Comparison of ENCODE assay signal across 22 cellular contexts in genomic region chr11:73649206-73649605, GRCh38. TPM values are rescaled to one million over a fixed set of nuclear protein-coding genes. Genes with fewer than 3 reads are reported as not detected.
DNase-seq lines count a peak whose midpoint lies in the region; ATAC-seq and TF ChIP-seq lines count a peak whose summit lies in the region.
"Had no signal": no experiment of that assay in that cellular context is flagged by ENCODE, and none has a peak within 500 bp of the region (broad histone marks: within the 10 kb centered on the region; RNA-seq: fewer than 3 reads in every experiment).

No MANE protein-coding gene starts in this region.

- no peak for ATAC-seq in GM21723 (IDR thresholded peaks at IDR 0.05; ENCODE audit: unreplicated experiment)
- ATAC-seq: activated CD8-positive, alpha-beta T cell treated with anti-CD3 and anti-CD28 coated beads for 36 hours; activated naive CD8-positive, alpha-beta T cell treated with anti-CD3 and anti-CD28 coated beads, Interleukin-2, amount 50 U/mL, for 24 hours; GM12878; heart left ventricle; lower lobe of right lung; psoas muscle; stimulated activated naive CD8-positive, alpha-beta T cell treated with anti-CD3 and anti-CD28 coated beads, Interleukin-15, amount 100 ng/mL, for 72 hours had no signal

- no peak for TF ChIP-seq CTCF in DOHH2 (IDR thresholded peaks at IDR 0.05; ENCODE audit: low read depth, low read length, poor library complexity, severe bottlenecking)
- TF ChIP-seq CTCF in dorsolateral prefrontal cortex (IDR thresholded peaks at IDR 0.05 in 54 of 56, conservative IDR thresholded peaks at IDR 0.05 in 2 of 56; ENCODE audit: low read depth in 1 of 56, partially characterized antibody in 56 of 56): no peak
- no peak for TF ChIP-seq CTCF in progenitor cell of endocrine pancreas (IDR thresholded peaks at IDR 0.05; ENCODE audit: unreplicated experiment)

- no peaks in the 10 kb centered on the region for H3K79me2 ChIP-seq in DOHH2 (ENCODE audit: control insufficient read depth, low read length)

- peak overlapping the region; percentile 48 to 96 (median 69); a peak in 21 of 22 replicates for H3K4me2 ChIP-seq in BLaER1 treated with 17β-estradiol and CSF1 and Interleukin-3, amounts not matched to agents 10 nM and 100 nM
- H3K4me2 ChIP-seq in DOHH2 (ENCODE audit: low read length): peak overlapping the region; percentile 38

- H3K4me1 Mint-ChIP-seq in progenitor cell of endocrine pancreas (ENCODE audit: low read depth): peaks cover 67% of the 10 kb centered on the region

- H3K9me2 ChIP-seq in DOHH2 (replicated peaks; ENCODE audit: control insufficient read depth, low read length): no peaks in the 10 kb centered on the region

- no peaks in the 10 kb centered on the region for H4K20me1 ChIP-seq in BLaER1 treated with 17β-estradiol and CSF1 and Interleukin-3, amounts not matched to agents 10 nM and 100 nM
- H4K20me1 ChIP-seq in DOHH2 (ENCODE audit: control insufficient read depth, insufficient read depth, low read depth, low read length): no peaks in the 10 kb centered on the region

- H3K36me3 Mint-ChIP-seq in progenitor cell of endocrine pancreas (ENCODE audit: insufficient read depth): peaks cover 5% of the 10 kb centered on the region

- H3K27me3 Mint-ChIP-seq in progenitor cell of endocrine pancreas: peaks cover 12% of the 10 kb centered on the region
- H3K27me3 Mint-ChIP-seq: activated CD8-positive, alpha-beta T cell treated with anti-CD3 and anti-CD28 coated beads for 36 hours; activated naive CD8-positive, alpha-beta T cell treated with anti-CD3 and anti-CD28 coated beads, Interleukin-2, amount 50 U/mL, for 24 hours; stimulated activated naive CD8-positive, alpha-beta T cell treated with anti-CD3 and anti-CD28 coated beads, Interleukin-15, amount 100 ng/mL, for 72 hours had no signal

- 0 out of 22 replicates have a peak overlapping the region, but pooled peaks of 1 of the 11 experiments have one; percentile 12 for H3K9ac ChIP-seq in BLaER1 treated with 17β-estradiol and CSF1 and Interleukin-3, amounts not matched to agents 10 nM and 100 nM

- H3F3A ChIP-seq in DOHH2 (ENCODE audit: control insufficient read depth, insufficient read depth): no peaks in the 10 kb centered on the region

- H3K4me3 Mint-ChIP-seq in progenitor cell of endocrine pancreas (ENCODE audit: low read depth): peak overlapping the region; percentile 58
- H3K4me3 Mint-ChIP-seq: activated CD8-positive, alpha-beta T cell treated with anti-CD3 and anti-CD28 coated beads for 36 hours; activated naive CD8-positive, alpha-beta T cell treated with anti-CD3 and anti-CD28 coated beads, Interleukin-2, amount 50 U/mL, for 24 hours; stimulated activated naive CD8-positive, alpha-beta T cell treated with anti-CD3 and anti-CD28 coated beads, Interleukin-15, amount 100 ng/mL, for 72 hours had no signal

- no peaks in the 10 kb centered on the region for H3K27me3 ChIP-seq in BLaER1 treated with 17β-estradiol and CSF1 and Interleukin-3, amounts not matched to agents 10 nM and 100 nM
- H3K27me3 ChIP-seq in DOHH2 (ENCODE audit: control insufficient read depth, low read length) (peaks cover 15% of the 10 kb centered on the region), dorsolateral prefrontal cortex (no peaks in the 10 kb centered on the region)
- H3K27me3 ChIP-seq: transverse colon had no signal

- no peak overlapping the region for H3K4me3 ChIP-seq in BLaER1 treated with 17β-estradiol and CSF1 and Interleukin-3, amounts not matched to agents 10 nM and 100 nM
- H3K4me3 ChIP-seq in DOHH2 (ENCODE audit: low read length): no peak overlapping the region
- peak overlapping the region in 56 of 59 donors; percentile 5 to 94 (median 70) for H3K4me3 ChIP-seq in dorsolateral prefrontal cortex
- H3K4me3 ChIP-seq: GM12878, heart left ventricle, lower lobe of right lung, psoas muscle, transverse colon had no signal

- H3K9me3 ChIP-seq in BLaER1 treated with 17β-estradiol and CSF1 and Interleukin-3, amounts not matched to agents 10 nM and 100 nM (replicated peaks in 1 of 11): no peaks in the 10 kb centered on the region
- no peaks in the 10 kb centered on the region for H3K9me3 ChIP-seq in DOHH2 (ENCODE audit: control insufficient read depth, insufficient read depth, low read length)
- H3K9me3 ChIP-seq: heart left ventricle, lower lobe of right lung, psoas muscle, transverse colon had no signal

- intact Hi-C loops in dorsolateral prefrontal cortex (cut with DNase I): no loop called here

- H3K27ac ChIP-seq in BLaER1 treated with 17β-estradiol and CSF1 and Interleukin-3, amounts not matched to agents 10 nM and 100 nM: no peak overlapping the region
- H3K27ac ChIP-seq in DOHH2 (ENCODE audit: low read depth, low read length): no peak overlapping the region
- H3K27ac ChIP-seq in dorsolateral prefrontal cortex: peak overlapping the region; percentile 68 to 100 (median 96)
- H3K27ac ChIP-seq: C4-2B, lower lobe of right lung, psoas muscle, RWPE1, transverse colon had no signal

- DNase-seq in dorsolateral prefrontal cortex (no peak), progenitor cell of endocrine pancreas (ENCODE audit: low spot score, unreplicated experiment) (no peak), cortex of kidney (lab: John Stamatoyannopoulos, UW) (no peak), NCI-H1436 (lab: John Stamatoyannopoulos, UW) (no peak)
- DNase-seq: activated CD8-positive, alpha-beta T cell treated with anti-CD3 and anti-CD28 coated beads for 36 hours; activated effector memory CD4-positive, alpha-beta T cell treated with Interleukin-2 at 50 U/mL for 16 hours; activated naive CD8-positive, alpha-beta T cell treated with anti-CD3 and anti-CD28 coated beads, Interleukin-2, amount 50 U/mL, for 24 hours; EL; heart left ventricle; kidney glomerular epithelial cell; lower lobe of right lung; NCI-H2081; NCI-H774; psoas muscle; stimulated activated naive CD8-positive, alpha-beta T cell treated with anti-CD3 and anti-CD28 coated beads, Interleukin-15, amount 100 ng/mL, for 72 hours; transverse colon had no signal

- peaks cover 18 to 40% (median 28%) of the 10 kb centered on the region in 10 experiments for H3K4me1 ChIP-seq in BLaER1 treated with 17β-estradiol and CSF1 and Interleukin-3, amounts not matched to agents 10 nM and 100 nM
- H3K4me1 ChIP-seq in DOHH2 (ENCODE audit: control insufficient read depth, low read length): peaks cover 31% of the 10 kb centered on the region

- H3K9me3 Mint-ChIP-seq in progenitor cell of endocrine pancreas (ENCODE audit: low read depth): no peaks in the 10 kb centered on the region
- H3K9me3 Mint-ChIP-seq: activated CD8-positive, alpha-beta T cell treated with anti-CD3 and anti-CD28 coated beads for 36 hours; activated naive CD8-positive, alpha-beta T cell treated with anti-CD3 and anti-CD28 coated beads, Interleukin-2, amount 50 U/mL, for 24 hours; stimulated activated naive CD8-positive, alpha-beta T cell treated with anti-CD3 and anti-CD28 coated beads, Interleukin-15, amount 100 ng/mL, for 72 hours had no signal

- H3K27ac Mint-ChIP-seq in progenitor cell of endocrine pancreas: peak overlapping the region; percentile 83
- H3K27ac Mint-ChIP-seq: activated CD8-positive, alpha-beta T cell treated with anti-CD3 and anti-CD28 coated beads for 36 hours; activated naive CD8-positive, alpha-beta T cell treated with anti-CD3 and anti-CD28 coated beads, Interleukin-2, amount 50 U/mL, for 24 hours had no signal

- no peaks in the 10 kb centered on the region for H3K36me3 ChIP-seq in BLaER1 treated with 17β-estradiol and CSF1 and Interleukin-3, amounts not matched to agents 10 nM and 100 nM
- no peaks in the 10 kb centered on the region for H3K36me3 ChIP-seq in DOHH2 (ENCODE audit: control insufficient read depth, low read length)
- H3K36me3 ChIP-seq: heart left ventricle, lower lobe of right lung, transverse colon had no signal

RNA-seq across cellular contexts. Expression of gene PLEKHB1, which starts 2.8 kb away (rescaled TPM):
- total RNA-seq in dorsolateral prefrontal cortex: 1,000 to 10,000 TPM in 25 of 120 experiments, 100 to 1,000 TPM in 95; 327 to 1,697 (median 734) TPM
- total RNA-seq in progenitor cell of endocrine pancreas: 110 and 117 TPM in 2 replicates

RNA-seq across cellular contexts. Expression of gene FAM168A, which starts 51.3 kb away (rescaled TPM):
- total RNA-seq in dorsolateral prefrontal cortex (100 to 1,000 TPM; 120 to 211 (median 149) TPM), progenitor cell of endocrine pancreas (45.2 and 50.8 TPM in 2 replicates)

Comparison
In these comparisons a context has a peak if more than half of its experiments do, and no peak if none do; other contexts are left out.
1. H3K27ac ChIP-seq: peak in dorsolateral prefrontal cortex (59 of 59); none in BLaER1 treated with 17β-estradiol and CSF1 and Interleukin-3, amounts not matched to agents 10 nM and 100 nM (0 of 11) and DOHH2 (single experiment).
2. H3K4me3 ChIP-seq: peak in dorsolateral prefrontal cortex (56 of 59); none in BLaER1 treated with 17β-estradiol and CSF1 and Interleukin-3, amounts not matched to agents 10 nM and 100 nM (0 of 10) and DOHH2 (single experiment).